Comparison of ENCODE assay signal across 1 cellular context in genomic region chr12:52207106-52207505, GRCh38.
TF ChIP-seq lines count a peak whose summit lies in the region.

No MANE protein-coding gene starts in this region.

TF ChIP-seq in IMR-90, 13 proteins besides CTCF, POLR2A, EP300 and RAD21:
- TF ChIP-seq CHD1 (IDR thresholded peaks at IDR 0.05; ENCODE audit: low read depth, low read length) (no peak), NFE2L2 (IDR thresholded peaks at IDR 0.05; ENCODE audit: low read depth, low read length) (no peak), BHLHE40 (IDR thresholded peaks at IDR 0.05; ENCODE audit: low read depth, low read length) (no peak), RFX5 (IDR thresholded peaks at IDR 0.05; ENCODE audit: low read depth, low read length) (no peak), MAFK (IDR thresholded peaks at IDR 0.05; ENCODE audit: low read depth, low read length) (no peak), MAZ (IDR thresholded peaks at IDR 0.05; ENCODE audit: borderline replicate concordance, low read depth, low read length) (no peak), RCOR1 (IDR thresholded peaks at IDR 0.05; ENCODE audit: insufficient replicate concordance, low read length) (no peak), MXI1 (IDR thresholded peaks at IDR 0.05; ENCODE audit: borderline replicate concordance, low read depth, low read length) (no peak), ELK1 (IDR thresholded peaks at IDR 0.05; ENCODE audit: borderline replicate concordance, low read depth, low read length) (no peak), FOS (IDR thresholded peaks at IDR 0.05; ENCODE audit: low read depth, low read length) (no peak), SMC3 (IDR thresholded peaks at IDR 0.05; ENCODE audit: low read depth, low read length) (no peak)
- TF ChIP-seq, protein P1, sequence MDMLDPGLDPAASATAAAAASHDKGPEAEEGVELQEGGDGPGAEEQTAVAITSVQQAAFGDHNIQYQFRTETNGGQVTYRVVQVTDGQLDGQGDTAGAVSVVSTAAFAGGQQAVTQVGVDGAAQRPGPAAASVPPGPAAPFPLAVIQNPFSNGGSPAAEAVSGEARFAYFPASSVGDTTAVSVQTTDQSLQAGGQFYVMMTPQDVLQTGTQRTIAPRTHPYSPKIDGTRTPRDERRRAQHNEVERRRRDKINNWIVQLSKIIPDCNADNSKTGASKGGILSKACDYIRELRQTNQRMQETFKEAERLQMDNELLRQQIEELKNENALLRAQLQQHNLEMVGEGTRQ (IDR thresholded peaks at IDR 0.05; ENCODE audit: low read depth, low read length) = no peak
